ENCODE assay signal across 30 cellular contexts in the genomic region with DNA sequence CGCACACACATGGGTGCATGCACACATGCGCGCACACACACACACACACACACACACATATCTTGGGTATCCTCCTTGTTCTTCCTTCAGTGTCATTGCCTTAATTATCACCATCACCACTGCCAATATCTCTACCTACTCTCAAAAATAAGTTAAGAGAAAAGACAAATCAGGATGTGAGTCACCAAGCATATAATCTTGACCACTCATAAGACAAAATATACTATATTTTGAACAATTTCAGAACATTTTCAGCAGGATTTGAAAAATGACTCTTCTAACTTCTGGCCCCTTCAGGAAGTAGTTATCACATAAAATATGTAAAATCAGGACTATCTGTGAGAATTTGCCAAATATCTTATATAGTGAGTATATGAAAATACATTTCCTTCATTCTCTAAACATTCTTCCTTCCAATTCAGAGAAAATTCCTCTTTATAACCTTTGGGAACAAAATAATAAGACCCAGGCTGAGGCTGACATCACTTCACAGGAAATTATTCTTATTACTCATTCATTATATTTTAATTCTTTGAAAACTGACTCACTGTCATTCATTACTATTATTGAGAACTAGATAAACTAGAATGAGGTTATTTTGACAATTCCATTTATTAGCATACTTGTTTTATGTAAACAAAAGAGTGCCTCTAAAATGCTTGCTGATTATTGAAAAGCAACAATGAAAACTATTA.
DNase-seq lines count a peak whose midpoint lies in the region; ATAC-seq, FAIRE-seq and TF ChIP-seq lines count a peak whose summit lies in the region.
"Had no signal": no experiment of that assay in that cellular context is flagged by ENCODE, and none has a peak within 500 bp of the region (broad histone marks: within the 10 kb centered on the region; RNA-seq: fewer than 3 reads in every experiment).

No MANE protein-coding gene starts in this region.

- no peaks in the 10 kb centered on the region for H3K9me1 ChIP-seq in keratinocyte (ENCODE audit: control insufficient read depth, extremely low read depth, insufficient read depth, low read length)

- H2AFZ ChIP-seq in mammary epithelial cell (ENCODE audit: low read depth, low read length) = no peak overlapping the region
- H2AFZ ChIP-seq in keratinocyte (ENCODE audit: control insufficient read depth, low read length) = no peak overlapping the region

- H3K4me3 ChIP-seq in mammary epithelial cell (replicated peaks in 1 of 3; ENCODE audit: insufficient read depth in 1 of 3, low read depth in 2 of 3, low read length in 3 of 3) (no peak overlapping the region), keratinocyte (ENCODE audit: control insufficient read depth in 2 of 3, extremely low read depth in 1 of 3, insufficient read depth in 2 of 3, low read depth in 1 of 3, low read length in 3 of 3) (peak overlapping the region in 1 of 3 experiments; percentile 4)
- H3K4me3 ChIP-seq: heart left ventricle, lung, ovary, SK-N-MC, upper lobe of right lung had no signal

- CTCF ChIA-PET in mammary epithelial cell (lab: Charles Lee; ENCODE audit: low non-redundant PET) = no interaction called here
- CTCF ChIA-PET in MCF 10A (lab: Yijun Ruan, JAX) = no interaction called here

- TF ChIP-seq CTCF in mammary epithelial cell (conservative IDR thresholded peaks at IDR 0.05 in 1 of 2, IDR thresholded peaks at IDR 0.05 in 1 of 2; ENCODE audit: extremely low read depth in 1 of 2, insufficient read depth in 1 of 2, low read depth in 1 of 2, low read length in 2 of 2) (no peak), MCF 10A (IDR thresholded peaks at IDR 0.05; ENCODE audit: unreplicated experiment) (no peak), keratinocyte (optimal IDR thresholded peaks at IDR 0.05 in 1 of 3, IDR thresholded peaks at IDR 0.05 in 1 of 3, conservative IDR thresholded peaks at IDR 0.05 in 1 of 3; ENCODE audit: extremely low read depth in 1 of 3, insufficient read depth in 2 of 3, low read length in 3 of 3) (no peak)

- intact Hi-C loops in mammary epithelial cell (cut with micrococcal nuclease) (no loop called here), MCF 10A (cut with micrococcal nuclease) (no loop called here)

- in situ Hi-C loops in mammary epithelial cell (cut with MboI; ENCODE audit: low sequenced_read_pairs in 2 of 2) = no loop called here

- H3K36me3 Mint-ChIP-seq in MCF 10A (ENCODE audit: insufficient read depth, unreplicated experiment) (no peaks in the 10 kb centered on the region), immature natural killer cell (no peaks in the 10 kb centered on the region)
- H3K36me3 Mint-ChIP-seq: CD4-positive, CD25-positive, alpha-beta regulatory T cell; IgD-negative memory B cell had no signal

- 93% methylated on average over 3 of the region's 3 CpGs for WGBS in mammary epithelial cell (ENCODE audit: low coverage, missing lambda C conversion rate)

- POLR2A ChIA-PET in MCF 10A (lab: Yijun Ruan, JAX) = no interaction called here

- H3K27ac ChIP-seq in mammary epithelial cell (ENCODE audit: insufficient read depth, low read depth, low read length) (peak overlapping the region; percentile 51), keratinocyte (ENCODE audit: control insufficient read depth, insufficient read depth, low read length) (peak overlapping the region; percentile 35)
- H3K27ac ChIP-seq: heart left ventricle, ovary, SK-N-MC, upper lobe of right lung had no signal

- ATAC-seq in HG03565 (IDR thresholded peaks at IDR 0.05; ENCODE audit: unreplicated experiment) = no peak
- ATAC-seq: activated T-cell treated with anti-CD3 and anti-CD28 coated beads, Interleukin-2, amount 50 U/mL, for 72 hours; heart left ventricle; upper lobe of right lung had no signal

- H3K9me3 Mint-ChIP-seq in MCF 10A (ENCODE audit: unreplicated experiment) = no peaks in the 10 kb centered on the region
- H3K9me3 Mint-ChIP-seq in immature natural killer cell = peaks cover 0 to 12% (median 7%) of the 10 kb centered on the region in 6 donors
- H3K9me3 Mint-ChIP-seq: activated T-cell treated with anti-CD3 and anti-CD28 coated beads, Interleukin-2, amount 50 U/mL, for 72 hours; IgD-negative memory B cell had no signal

- H3K79me2 ChIP-seq in mammary epithelial cell (ENCODE audit: insufficient read depth, low read length) (no peaks in the 10 kb centered on the region), keratinocyte (ENCODE audit: control insufficient read depth, insufficient read depth, low read length) (no peaks in the 10 kb centered on the region)

- peak overlapping the region; percentile 69 for H3K4me2 ChIP-seq in mammary epithelial cell (ENCODE audit: insufficient read depth, low read depth, low read length)
- H3K4me2 ChIP-seq in keratinocyte (ENCODE audit: control insufficient read depth, extremely low read depth, insufficient read depth, low read depth, low read length) = peak overlapping the region; percentile 41

- H3K4me1 Mint-ChIP-seq in MCF 10A (ENCODE audit: insufficient read depth, unreplicated experiment) (peaks cover 18% of the 10 kb centered on the region), immature natural killer cell (no peaks in the 10 kb centered on the region)
- H3K4me1 Mint-ChIP-seq: IgD-negative memory B cell had no signal

- dilution Hi-C loops in mammary epithelial cell (cut with HindIII; ENCODE audit: low sequenced_read_pairs) = no loop called here
- dilution Hi-C loops in keratinocyte (cut with MboI; ENCODE audit: extremely low pct_ligation_motif_present, low sequenced_read_pairs) = no loop called here

- H3K9ac ChIP-seq in mammary epithelial cell (ENCODE audit: insufficient read depth, low read length) (no peak overlapping the region), keratinocyte (ENCODE audit: control insufficient read depth, extremely low read depth, insufficient read depth, low read length) (no peak overlapping the region)

- BruUV-seq in mammary epithelial cell (replicated peaks; lab: Mats Ljungman, UMichigan) (TSS peak; percentile 87), MCF 10A (replicated peaks; lab: Mats Ljungman, UMichigan) (no TSS peak)

- H3K4me1 ChIP-seq in mammary epithelial cell (ENCODE audit: insufficient read depth, low read length) (peaks cover 20% of the 10 kb centered on the region), keratinocyte (ENCODE audit: control insufficient read depth, extremely low read depth, insufficient read depth, low read length) (peaks cover 18% of the 10 kb centered on the region)
- H3K4me1 ChIP-seq: heart left ventricle, upper lobe of right lung had no signal

- no peaks in the 10 kb centered on the region for H3K36me3 ChIP-seq in mammary epithelial cell (ENCODE audit: insufficient read depth, low read length)
- H3K36me3 ChIP-seq in keratinocyte (ENCODE audit: control insufficient read depth in 2 of 2, extremely low read depth in 1 of 2, insufficient read depth in 2 of 2, low read length in 2 of 2) = no peaks in the 10 kb centered on the region
- H3K36me3 ChIP-seq: heart left ventricle, ovary, upper lobe of right lung had no signal

- peak; percentile 28 for DNase-seq in mammary epithelial cell
- no peak for DNase-seq in MCF 10A (ENCODE audit: unreplicated experiment)
- DNase-seq in dermis blood vessel endothelial cell = peak; percentile 64
- DNase-seq in keratinocyte (ENCODE audit: low read depth, low spot score) = no peak
- no peak for DNase-seq in NCI-H345 treated with DMSO at 0.1 percent for 48 hours (lab: John Stamatoyannopoulos, UW; ENCODE audit: unreplicated experiment)
- no peak for DNase-seq in immature natural killer cell
- no peak for DNase-seq in erythroblast (lab: John Stamatoyannopoulos, UW)
- DNase-seq: 8988T; activated CD4-positive, alpha-beta T cell treated with anti-CD3 and anti-CD28 coated beads, Interleukin-2, amount 50 U/mL, for 48 hours; activated T-cell treated with anti-CD3 and anti-CD28 coated beads, Interleukin-2, amount 50 U/mL, for 72 hours; AML-193; CD4-positive, CD25-positive, alpha-beta regulatory T cell; cerebellar nuclear complex; DMS79 treated with DMSO at 0.1 percent for 48 hours; GDM1; heart left ventricle; NCI-H1048; NCI-H1694; NCI-H2171; NCI-H524 treated with DMSO at 0.1 percent for 48 hours; ovary; retina; small intestine; stimulated activated naive CD4-positive, alpha-beta T cell treated with Interleukin-2 at 50 U/mL for 16 hours; T-helper 2 cell; upper lobe of right lung had no signal

- H3K9me3 ChIP-seq in mammary epithelial cell (replicated peaks; ENCODE audit: insufficient read depth, low read length) = no peaks in the 10 kb centered on the region
- H3K9me3 ChIP-seq in keratinocyte (ENCODE audit: control insufficient read depth, low read depth, low read length) = no peaks in the 10 kb centered on the region
- H3K9me3 ChIP-seq: heart left ventricle, ovary, upper lobe of right lung had no signal

- no peaks in the 10 kb centered on the region for H4K20me1 ChIP-seq in mammary epithelial cell (ENCODE audit: insufficient read depth, low read length)
- no peaks in the 10 kb centered on the region for H4K20me1 ChIP-seq in keratinocyte (ENCODE audit: control insufficient read depth, extremely low read depth, insufficient read depth, low read length)

- H3K27me3 Mint-ChIP-seq in MCF 10A (ENCODE audit: insufficient read depth, unreplicated experiment) (no peaks in the 10 kb centered on the region), immature natural killer cell (ENCODE audit: low read depth in 3 of 3) (peaks cover 0 to 3% (median 1%) of the 10 kb centered on the region in 3 donors)
- H3K27me3 Mint-ChIP-seq: IgD-negative memory B cell had no signal

- TF ChIP-seq POLR2A in erythroblast (IDR thresholded peaks at IDR 0.05; ENCODE audit: low read length) = no peak

- H3K27ac Mint-ChIP-seq in MCF 10A (ENCODE audit: low read depth, unreplicated experiment) = no peak overlapping the region
- H3K27ac Mint-ChIP-seq in immature natural killer cell = no peak overlapping the region
- H3K27ac Mint-ChIP-seq: activated T-cell treated with anti-CD3 and anti-CD28 coated beads, Interleukin-2, amount 50 U/mL, for 72 hours; CD4-positive, CD25-positive, alpha-beta regulatory T cell; IgD-negative memory B cell had no signal

- no peaks in the 10 kb centered on the region for H3K27me3 ChIP-seq in mammary epithelial cell (ENCODE audit: insufficient read depth, low read length)
- no peaks in the 10 kb centered on the region for H3K27me3 ChIP-seq in keratinocyte (ENCODE audit: control insufficient read depth, extremely low read depth, insufficient read depth, low read length)
- H3K27me3 ChIP-seq: heart left ventricle, ovary, upper lobe of right lung had no signal

- FAIRE-seq in keratinocyte (lab: Jason Lieb, UNC) = peak; percentile 13
- FAIRE-seq: small intestine had no signal

- H3K4me3 Mint-ChIP-seq in MCF 10A (ENCODE audit: unreplicated experiment) (no peak overlapping the region), immature natural killer cell (no peak overlapping the region)
- H3K4me3 Mint-ChIP-seq: activated T-cell treated with anti-CD3 and anti-CD28 coated beads, Interleukin-2, amount 50 U/mL, for 72 hours; CD4-positive, CD25-positive, alpha-beta regulatory T cell; IgD-negative memory B cell had no signal

Comparison
In these comparisons a context has a peak if more than half of its experiments do, and no peak if none do; other contexts are left out.
1. DNase-seq: peak in mammary epithelial cell (single experiment) and dermis blood vessel endothelial cell (single experiment); none in MCF 10A (single experiment), keratinocyte (single experiment), NCI-H345 treated with DMSO at 0.1 percent for 48 hours (single experiment), immature natural killer cell (0 of 3) and erythroblast (0 of 2).